Comparison of ENCODE assay signal across 9 cellular contexts in genomic region chr11:128956401-128957203, GRCh38. TPM values are rescaled to one million over a fixed set of nuclear protein-coding genes. Genes with fewer than 3 reads are reported as not detected.
DNase-seq lines count a peak whose midpoint lies in the region; ATAC-seq and TF ChIP-seq lines count a peak whose summit lies in the region.
"Had no signal": no experiment of that assay in that cellular context is flagged by ENCODE, and none has a peak within 500 bp of the region (broad histone marks: within the 10 kb centered on the region; RNA-seq: fewer than 3 reads in every experiment).

No MANE protein-coding gene starts in this region.

- H3K27me3 Mint-ChIP-seq in CD4-positive, CD25-positive, alpha-beta regulatory T cell, result peaks cover 22% of the 10 kb centered on the region

- WGBS in body of pancreas, 2 donors, result 27 to 41% methylated on average over 8 of the region's 8 CpGs

- H3K27me3 ChIP-seq in CD4-positive, CD25-positive, alpha-beta regulatory T cell (ENCODE audit: control insufficient read depth, insufficient read depth, low read length), result peaks cover 2% of the 10 kb centered on the region
- H3K27me3 ChIP-seq in body of pancreas (no peaks in the 10 kb centered on the region), iPS-15b (ENCODE audit: control insufficient read depth, insufficient read depth, low read length) (peaks cover 7% of the 10 kb centered on the region)
- H3K27me3 ChIP-seq: neutrophil had no signal

- TF ChIP-seq CTCF in body of pancreas (IDR thresholded peaks at IDR 0.05), result peak; percentile 29 to 92 (median 91)

- H3K4me1 Mint-ChIP-seq in CD4-positive, CD25-positive, alpha-beta regulatory T cell, result no peaks in the 10 kb centered on the region
- H3K4me1 Mint-ChIP-seq in stimulated activated effector memory CD8-positive, alpha-beta T cell treated with anti-CD3 and anti-CD28 coated beads, Interleukin-12 subunit alpha, Interleukin-12 subunit beta, amount 100 ng/mL, for 72 hours, result no peaks in the 10 kb centered on the region

- H3K4me1 ChIP-seq in CD4-positive, CD25-positive, alpha-beta regulatory T cell (ENCODE audit: control insufficient read depth, insufficient read depth, low read length, poor library complexity, severe bottlenecking), result no peaks in the 10 kb centered on the region
- peaks cover 7% of the 10 kb centered on the region for H3K4me1 ChIP-seq in body of pancreas
- peaks cover 3% of the 10 kb centered on the region for H3K4me1 ChIP-seq in iPS-15b (ENCODE audit: control insufficient read depth, insufficient read depth, low read length)

- H3K27ac Mint-ChIP-seq in CD4-positive, CD25-positive, alpha-beta regulatory T cell, result no peak overlapping the region
- no peak overlapping the region for H3K27ac Mint-ChIP-seq in stimulated activated effector memory CD8-positive, alpha-beta T cell treated with anti-CD3 and anti-CD28 coated beads, Interleukin-12 subunit alpha, Interleukin-12 subunit beta, amount 100 ng/mL, for 72 hours

- H3K4me3 ChIP-seq in CD4-positive, CD25-positive, alpha-beta regulatory T cell (ENCODE audit: low read depth, low read length), result no peak overlapping the region
- H3K4me3 ChIP-seq in body of pancreas (no peak overlapping the region), iPS-15b (ENCODE audit: low read depth, low read length) (no peak overlapping the region)

- H3K36me3 ChIP-seq in CD4-positive, CD25-positive, alpha-beta regulatory T cell (ENCODE audit: control insufficient read depth, insufficient read depth, low read length), result no peaks in the 10 kb centered on the region
- H3K36me3 ChIP-seq in body of pancreas (replicated peaks in 1 of 2; ENCODE audit: insufficient read depth in 1 of 2, low read depth in 2 of 2), result no peaks in the 10 kb centered on the region
- no peaks in the 10 kb centered on the region for H3K36me3 ChIP-seq in iPS-15b (ENCODE audit: control insufficient read depth, insufficient read depth, low read length)
- H3K36me3 ChIP-seq: neutrophil had no signal

- intact Hi-C loops in body of pancreas (cut with DNase I), result no loop called here

- H3K4me3 Mint-ChIP-seq in CD4-positive, CD25-positive, alpha-beta regulatory T cell, result peak overlapping the region in 1 of 4 donors; percentile 15
- no peak overlapping the region for H3K4me3 Mint-ChIP-seq in stimulated activated effector memory CD8-positive, alpha-beta T cell treated with anti-CD3 and anti-CD28 coated beads, Interleukin-12 subunit alpha, Interleukin-12 subunit beta, amount 100 ng/mL, for 72 hours

- TF ChIP-seq POLR2A in body of pancreas (IDR thresholded peaks at IDR 0.05), result no peak

- no peaks in the 10 kb centered on the region for H3K36me3 Mint-ChIP-seq in CD4-positive, CD25-positive, alpha-beta regulatory T cell
- no peaks in the 10 kb centered on the region for H3K36me3 Mint-ChIP-seq in stimulated activated effector memory CD8-positive, alpha-beta T cell treated with anti-CD3 and anti-CD28 coated beads, Interleukin-12 subunit alpha, Interleukin-12 subunit beta, amount 100 ng/mL, for 72 hours

- DNase-seq in CD4-positive, CD25-positive, alpha-beta regulatory T cell, result peak in 2 of 3 donors; percentile 31 to 32
- DNase-seq in NCI-H526 (lab: John Stamatoyannopoulos, UW), result peak; percentile 93 to 97
- DNase-seq in body of pancreas, result peak; percentile 38 to 72 (median 54)
- no peak for DNase-seq in stimulated activated effector memory CD8-positive, alpha-beta T cell treated with anti-CD3 and anti-CD28 coated beads, Interleukin-12 subunit alpha, Interleukin-12 subunit beta, amount 100 ng/mL, for 72 hours (ENCODE audit: low spot score in 2 of 2)
- no peak for DNase-seq in activated naive CD4-positive, alpha-beta T cell (lab: John Stamatoyannopoulos, UW)

- no peaks in the 10 kb centered on the region for H3K9me3 Mint-ChIP-seq in CD4-positive, CD25-positive, alpha-beta regulatory T cell
- H3K9me3 Mint-ChIP-seq in stimulated activated effector memory CD8-positive, alpha-beta T cell treated with anti-CD3 and anti-CD28 coated beads, Interleukin-12 subunit alpha, Interleukin-12 subunit beta, amount 100 ng/mL, for 72 hours, result no peaks in the 10 kb centered on the region

- H3K9me3 ChIP-seq in CD4-positive, CD25-positive, alpha-beta regulatory T cell (ENCODE audit: control insufficient read depth in 2 of 2, low read length in 2 of 2), result no peaks in the 10 kb centered on the region
- no peaks in the 10 kb centered on the region for H3K9me3 ChIP-seq in body of pancreas
- H3K9me3 ChIP-seq in iPS-15b (ENCODE audit: control insufficient read depth, insufficient read depth, low read length), result no peaks in the 10 kb centered on the region
- H3K9me3 ChIP-seq: neutrophil had no signal

- H3K9ac ChIP-seq in iPS-15b (ENCODE audit: low read depth, low read length), result peak overlapping the region; percentile 12

- no peak overlapping the region for H3K27ac ChIP-seq in CD4-positive, CD25-positive, alpha-beta regulatory T cell (ENCODE audit: insufficient read depth, low read length, poor library complexity, severe bottlenecking)
- no peak overlapping the region for H3K27ac ChIP-seq in body of pancreas
- H3K27ac ChIP-seq: neutrophil had no signal

- ATAC-seq in CD4-positive, CD25-positive, alpha-beta regulatory T cell (ENCODE audit: low read depth in 2 of 2), result no peak
- ATAC-seq in GM18520 (IDR thresholded peaks at IDR 0.05; ENCODE audit: unreplicated experiment), result peak; percentile 56
- ATAC-seq in HG03565 (IDR thresholded peaks at IDR 0.05; ENCODE audit: unreplicated experiment), result peak; percentile 71
- peak; percentile 86 for ATAC-seq in body of pancreas
- peak; percentile 51 for ATAC-seq in stimulated activated effector memory CD8-positive, alpha-beta T cell treated with anti-CD3 and anti-CD28 coated beads, Interleukin-12 subunit alpha, Interleukin-12 subunit beta, amount 100 ng/mL, for 72 hours

RNA-seq across cellular contexts. Expression of gene TP53AIP1, which starts 13.9 kb away (rescaled TPM):
- total RNA-seq in CD4-positive, CD25-positive, alpha-beta regulatory T cell, result not detected
- polyA plus RNA-seq in CD4-positive, CD25-positive, alpha-beta regulatory T cell, result not detected
- total RNA-seq in body of pancreas, result not detected

Comparison
In these comparisons a context has a peak if more than half of its experiments do, and no peak if none do; other contexts are left out.
1. ATAC-seq: peak in GM18520 (single experiment), HG03565 (single experiment), body of pancreas (single experiment) and stimulated activated effector memory CD8-positive, alpha-beta T cell treated with anti-CD3 and anti-CD28 coated beads, Interleukin-12 subunit alpha, Interleukin-12 subunit beta, amount 100 ng/mL, for 72 hours (single experiment); none in CD4-positive, CD25-positive, alpha-beta regulatory T cell (0 of 2).
2. DNase-seq: peak in CD4-positive, CD25-positive, alpha-beta regulatory T cell (2 of 3), NCI-H526 (2 of 2) and body of pancreas (4 of 4); none in stimulated activated effector memory CD8-positive, alpha-beta T cell treated with anti-CD3 and anti-CD28 coated beads, Interleukin-12 subunit alpha, Interleukin-12 subunit beta, amount 100 ng/mL, for 72 hours (0 of 2) and activated naive CD4-positive, alpha-beta T cell (0 of 4).